16 cellular contexts compared by ENCODE assay signal in the genomic region with DNA sequence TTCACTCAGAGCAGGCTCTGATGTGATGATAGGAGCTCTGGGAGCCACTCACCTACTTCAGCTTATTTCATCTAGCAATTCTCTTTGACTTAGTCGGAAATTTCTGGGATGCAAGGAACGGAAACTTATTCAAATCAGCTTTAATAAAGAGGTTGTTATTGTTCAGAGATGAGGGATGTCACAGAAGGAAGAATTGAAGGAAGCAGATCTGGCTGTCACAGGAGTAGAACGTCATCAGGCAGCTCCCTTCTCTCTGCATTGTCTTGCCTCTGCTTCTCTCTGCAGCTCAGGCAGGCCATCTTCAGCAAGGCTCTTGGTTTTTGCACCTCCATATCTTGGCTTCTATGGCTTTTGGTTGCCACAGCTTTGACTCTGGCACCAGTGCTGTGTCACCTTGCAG. TPM values are rescaled to one million over a fixed set of nuclear protein-coding genes. Genes with fewer than 3 reads are reported as not detected.
DNase-seq lines count a peak whose midpoint lies in the region; ATAC-seq and TF ChIP-seq lines count a peak whose summit lies in the region.
"Had no signal": no experiment of that assay in that cellular context is flagged by ENCODE, and none has a peak within 500 bp of the region (broad histone marks: within the 10 kb centered on the region; RNA-seq: fewer than 3 reads in every experiment).

No MANE protein-coding gene starts in this region.

- peak overlapping the region; percentile 37 for H2AK5ac ChIP-seq in trophoblast cell (ENCODE audit: low read length)

- BruUV-seq in Calu3 (replicated peaks; lab: Mats Ljungman, UMichigan) = no TSS peak
- no TSS peak for BruUV-seq in OCI-LY7 (replicated peaks; lab: Mats Ljungman, UMichigan)

- H3K9me3 Mint-ChIP-seq in Calu3 (ENCODE audit: low read depth, unreplicated experiment) = no peaks in the 10 kb centered on the region
- H3K9me3 Mint-ChIP-seq: CD14-positive monocyte; CD8-positive, alpha-beta T cell; GM23338; H9 had no signal

- no peak overlapping the region for H3K4ac ChIP-seq in trophoblast cell (ENCODE audit: low read depth, low read length)

- H3K36me3 ChIP-seq in OCI-LY7 (ENCODE audit: insufficient read depth, low read length) (no peaks in the 10 kb centered on the region), esophagus muscularis mucosa (no peaks in the 10 kb centered on the region), trophoblast cell (ENCODE audit: control insufficient read depth in 1 of 2, insufficient read depth in 2 of 2, low read length in 2 of 2) (no peaks in the 10 kb centered on the region)

- H3K18ac ChIP-seq in trophoblast cell (ENCODE audit: low read length) = no peak overlapping the region

- H3K14ac ChIP-seq in trophoblast cell (ENCODE audit: low read length) = no peak overlapping the region

- H3K4me3 Mint-ChIP-seq in Calu3 (ENCODE audit: low read depth, unreplicated experiment) = peak overlapping the region; percentile 51
- H3K4me3 Mint-ChIP-seq: CD14-positive monocyte; CD8-positive, alpha-beta T cell; GM23338; H9 had no signal

- H2AFZ ChIP-seq in OCI-LY7 (ENCODE audit: low read length) = peak overlapping the region; percentile 62
- H2AFZ ChIP-seq in trophoblast cell (ENCODE audit: insufficient read depth, low read length, poor library complexity) = no peak overlapping the region
- H2AFZ ChIP-seq: GM23338 had no signal

- ATAC-seq in HG02571 (IDR thresholded peaks at IDR 0.05; ENCODE audit: unreplicated experiment) = no peak
- ATAC-seq in GM18517 (IDR thresholded peaks at IDR 0.05; ENCODE audit: unreplicated experiment) = no peak
- ATAC-seq: CD8-positive, alpha-beta T cell; GM23338 had no signal

- no peak overlapping the region for H2BK5ac ChIP-seq in trophoblast cell (ENCODE audit: low read depth, low read length, poor library complexity)

- no peak overlapping the region for H4K8ac ChIP-seq in trophoblast cell (ENCODE audit: low read depth, low read length)

- WGBS in esophagus muscularis mucosa = 66% methylated on average over 3 of the region's 3 CpGs
- no CpG with 5 or more reads among the region's 3 CpGs for WGBS in trophoblast cell (ENCODE audit: extremely low coverage, insufficient coverage, insufficient read length)

- peak overlapping the region; percentile 76 for H3K27ac Mint-ChIP-seq in Calu3 (ENCODE audit: unreplicated experiment)
- H3K27ac Mint-ChIP-seq: CD14-positive monocyte; CD8-positive, alpha-beta T cell; GM23338; H9 had no signal

- peak overlapping the region; percentile 83 for H2BK12ac ChIP-seq in trophoblast cell (ENCODE audit: low read length)

- H4K91ac ChIP-seq in trophoblast cell (ENCODE audit: low read depth, low read length) = no peak overlapping the region

- no peak overlapping the region for H3K27ac ChIP-seq in OCI-LY7 (ENCODE audit: low read depth, low read length, poor library complexity, severe bottlenecking)
- H3K27ac ChIP-seq in esophagus muscularis mucosa (replicated peaks in 1 of 4) = no peak overlapping the region
- H3K27ac ChIP-seq in trophoblast cell (ENCODE audit: low read depth, low read length) = no peak overlapping the region
- H3K27ac ChIP-seq: 22Rv1 had no signal

- no peak overlapping the region for H3K4me3 ChIP-seq in OCI-LY7 (ENCODE audit: low read depth, low read length, poor library complexity, severe bottlenecking)
- no peak overlapping the region for H3K4me3 ChIP-seq in esophagus muscularis mucosa
- H3K4me3 ChIP-seq in trophoblast cell (ENCODE audit: low read depth, low read length) = no peak overlapping the region
- H3K4me3 ChIP-seq: GM23338 had no signal

- H3K79me2 ChIP-seq in OCI-LY7 (ENCODE audit: insufficient read depth, low read depth, low read length) (no peaks in the 10 kb centered on the region), trophoblast cell (ENCODE audit: control insufficient read depth, insufficient read depth, low read length, poor library complexity) (no peaks in the 10 kb centered on the region)

- no peak for DNase-seq in Calu3
- no peak for DNase-seq in OCI-LY7 (ENCODE audit: low spot score)
- DNase-seq in esophagus muscularis mucosa (ENCODE audit: extremely low spot score) = peak; percentile 64
- no peak for DNase-seq in trophoblast cell
- no peak for DNase-seq in NCI-H1436 treated with DMSO at 0.1 percent for 48 hours (lab: John Stamatoyannopoulos, UW)
- no peak for DNase-seq in stimulated activated CD4-positive, alpha-beta T cell treated with anti-CD3 and anti-CD28 coated beads, Interleukin-4, amount 100 ng/mL, for 24 hours
- DNase-seq: CD8-positive, alpha-beta T cell; COR-L47; DND-41; H9; KBM-7 had no signal

- no peaks in the 10 kb centered on the region for H3K27me3 Mint-ChIP-seq in Calu3 (ENCODE audit: unreplicated experiment)

- H3K9me2 ChIP-seq in OCI-LY7 (ENCODE audit: insufficient read depth, low read length) = no peaks in the 10 kb centered on the region

- CTCF ChIA-PET in Calu3 (lab: Charles Lee) = interaction anchor here (0.6 to 1.2 kb wide), 6 partner anchors 8 to 544 kb away, joined by 3 to 4 read pairs (median 3); a partner anchor contains a TSS
- CTCF ChIA-PET in OCI-LY7 (lab: Charles Lee; ENCODE audit: unreplicated experiment) = no interaction called here

- POLR2A ChIA-PET in OCI-LY7 (lab: Charles Lee) = interaction anchor here (0.6 kb wide), 1 partner anchor 29 kb away, joined by 4 read pairs; no protein-coding TSS in a partner anchor

- no peaks in the 10 kb centered on the region for H3K79me1 ChIP-seq in trophoblast cell (ENCODE audit: low read length)

- no peak overlapping the region for H3K23ac ChIP-seq in trophoblast cell (ENCODE audit: low read length)

- peaks cover 42% of the 10 kb centered on the region for H3K4me1 Mint-ChIP-seq in Calu3 (ENCODE audit: low read depth, unreplicated experiment)

- intact Hi-C loops in Calu3 (cut with micrococcal nuclease; ENCODE audit: unreplicated experiment) = no loop called here
- intact Hi-C loops in OCI-LY7 (cut with micrococcal nuclease; ENCODE audit: unreplicated experiment) = no loop called here
- intact Hi-C loops in esophagus muscularis mucosa (cut with DNase I) = no loop called here

- TF ChIP-seq EP300 in esophagus muscularis mucosa (IDR thresholded peaks at IDR 0.05) = no peak

- H3K27me3 ChIP-seq in esophagus muscularis mucosa (peaks cover 0 to 13% (median 0%) of the 10 kb centered on the region in 4 donors), trophoblast cell (ENCODE audit: insufficient read depth, low read length) (no peaks in the 10 kb centered on the region)

- no peak for TF ChIP-seq POLR2A in esophagus muscularis mucosa (IDR thresholded peaks at IDR 0.05; ENCODE audit: low read depth)

- H3K9ac ChIP-seq in trophoblast cell (ENCODE audit: low read length) = no peak overlapping the region

- no peak overlapping the region for H2BK120ac ChIP-seq in trophoblast cell (ENCODE audit: insufficient read depth, low read length, poor library complexity)

- no peak overlapping the region for H3K4me2 ChIP-seq in OCI-LY7 (ENCODE audit: low read length)
- no peak overlapping the region for H3K4me2 ChIP-seq in trophoblast cell (ENCODE audit: low read length)
- H3K4me2 ChIP-seq: GM23338 had no signal

- no peak for TF ChIP-seq CTCF in Calu3 (IDR thresholded peaks at IDR 0.05; ENCODE audit: unreplicated experiment)
- no peak for TF ChIP-seq CTCF in OCI-LY7 (conservative IDR thresholded peaks at IDR 0.05; ENCODE audit: low read length)
- no peak for TF ChIP-seq CTCF in esophagus muscularis mucosa (IDR thresholded peaks at IDR 0.05)

- no peak overlapping the region for H4K12ac ChIP-seq in trophoblast cell (ENCODE audit: low read depth, low read length)

- H3K36me3 Mint-ChIP-seq in Calu3 (ENCODE audit: insufficient read depth, unreplicated experiment) = peaks cover 6% of the 10 kb centered on the region
- H3K36me3 Mint-ChIP-seq: CD14-positive monocyte; CD8-positive, alpha-beta T cell had no signal

- no peaks in the 10 kb centered on the region for H4K20me1 ChIP-seq in OCI-LY7 (ENCODE audit: insufficient read depth, low read length)

- no peaks in the 10 kb centered on the region for H3K4me1 ChIP-seq in OCI-LY7 (ENCODE audit: insufficient read depth, low read length, poor library complexity, severe bottlenecking)
- H3K4me1 ChIP-seq in esophagus muscularis mucosa = peaks cover 0 to 8% (median 0%) of the 10 kb centered on the region in 4 donors
- H3K4me1 ChIP-seq in trophoblast cell (ENCODE audit: control insufficient read depth in 1 of 2, insufficient read depth in 2 of 2, low read length in 2 of 2) = no peaks in the 10 kb centered on the region

- no peaks in the 10 kb centered on the region for H3K9me3 ChIP-seq in OCI-LY7 (ENCODE audit: low read length)
- no peaks in the 10 kb centered on the region for H3K9me3 ChIP-seq in esophagus muscularis mucosa
- no peaks in the 10 kb centered on the region for H3K9me3 ChIP-seq in trophoblast cell (ENCODE audit: insufficient read depth, low read depth, low read length)

RNA-seq across cellular contexts. Expression of a gene that starts 7.6 kb away (rescaled TPM):
- total RNA-seq in Calu3 (2022) = 55.5 and 79.2 TPM in 2 replicates
- total RNA-seq in OCI-LY7 (2014; rRNA removed; shearing (Covaris generic)) = not detected in 2 replicates
- not detected in 2 replicates for total RNA-seq in OCI-LY7 (2022)
- total RNA-seq in esophagus muscularis mucosa = 1 to 10 TPM in 3 of 4 donors, under 1 TPM in 1; 0.83 to 4.4 (median 3.0) TPM
- 13.0 and 14.0 TPM in 2 replicates for polyA plus RNA-seq in trophoblast cell (2013)
- polyA plus RNA-seq: CD14-positive monocyte had no signal

RNA-seq across cellular contexts. Expression of a gene that starts 32.7 kb away (rescaled TPM):
- total RNA-seq in Calu3 (2022) = 18.5 and 22.3 TPM in 2 replicates
- total RNA-seq in OCI-LY7 (2014; rRNA removed; shearing (Covaris generic)) = 0.72 and 0.85 TPM in 2 replicates
- 0.42 and 2.3 TPM in 2 replicates for total RNA-seq in OCI-LY7 (2022)
- total RNA-seq in esophagus muscularis mucosa = 10 to 100 TPM; 13.3 to 67.6 (median 32.2) TPM
- polyA plus RNA-seq in trophoblast cell (2013) = 145 and 158 TPM in 2 replicates

Comparison
In these comparisons a context has a peak if more than half of its experiments do, and no peak if none do; other contexts are left out.
1. RNA of a gene that starts 7.6 kb away (total RNA-seq): 55.5 to 79.2 TPM in Calu3; 0.83 to 4.4 TPM in esophagus muscularis mucosa and not detected in OCI-LY7; every median in the first group is over 10 times any median in the second.